ENCODE assay signal across 1 cellular context in genomic region chr22:37731804-37732471, GRCh38.
A peak's percentile ranks its signal among the peaks of the same experiment; 100 is the strongest.
TF ChIP-seq lines count a peak whose summit lies in the region.

No MANE protein-coding gene starts in this region.

TF ChIP-seq in HepG2, 621 proteins besides CTCF, POLR2A, EP300 and RAD21 (continued from another document and continues in another):
- no peak for TF ChIP-seq ZNF530 (CRISPR knock-in tag; IDR thresholded peaks at IDR 0.05; ENCODE audit: low read depth)
- no peak for TF ChIP-seq TMF1 (CRISPR knock-in tag; IDR thresholded peaks at IDR 0.05; ENCODE audit: low read depth)
- no peak; the same call in 1 of the 2 replicates for TF ChIP-seq ZSCAN31 (CRISPR knock-in tag; IDR thresholded peaks at IDR 0.05; ENCODE audit: low read depth)
- TF ChIP-seq ZBTB4 (CRISPR knock-in tag; IDR thresholded peaks at IDR 0.05; ENCODE audit: borderline replicate concordance) = no peak
- TF ChIP-seq THRA (CRISPR knock-in tag; IDR thresholded peaks at IDR 0.05; ENCODE audit: borderline replicate concordance) = no peak
- no peak for TF ChIP-seq MAFG (CRISPR knock-in tag; IDR thresholded peaks at IDR 0.05)
- TF ChIP-seq PCBP1 (IDR thresholded peaks at IDR 0.05; ENCODE audit: borderline replicate concordance, low read depth, low read length) = no peak
- no peak for TF ChIP-seq ZNF34 (CRISPR knock-in tag; IDR thresholded peaks at IDR 0.05; ENCODE audit: borderline replicate concordance)
- peak; percentile 99 for TF ChIP-seq ZNF644 (CRISPR knock-in tag; IDR thresholded peaks at IDR 0.05; ENCODE audit: low read depth)
- peak; percentile 52 for TF ChIP-seq LCORL (IDR thresholded peaks at IDR 0.05)
- TF ChIP-seq LCORL (CRISPR knock-in tag; IDR thresholded peaks at IDR 0.05) = no peak; the same call in 1 of the 2 replicates
- no peak for TF ChIP-seq NFRKB (IDR thresholded peaks at IDR 0.05)
- no peak for TF ChIP-seq ZNF17 (CRISPR knock-in tag; IDR thresholded peaks at IDR 0.05)
- TF ChIP-seq ZBTB33 (CRISPR knock-in tag; IDR thresholded peaks at IDR 0.05) = peak; percentile 7; the same call in 1 of the 2 replicates
- no peak for TF ChIP-seq DNMT3B (CRISPR knock-in tag; conservative IDR thresholded peaks at IDR 0.05)
- TF ChIP-seq ZNF136 (CRISPR knock-in tag; IDR thresholded peaks at IDR 0.05; ENCODE audit: low read depth) = no peak
- no peak for TF ChIP-seq RXRA (CRISPR knock-in tag; IDR thresholded peaks at IDR 0.05)
- no peak for TF ChIP-seq ZNF572 (CRISPR knock-in tag; IDR thresholded peaks at IDR 0.05)
- TF ChIP-seq ZFY (CRISPR knock-in tag; IDR thresholded peaks at IDR 0.05) = peak; percentile 93
- no peak for TF ChIP-seq ISX (CRISPR knock-in tag; conservative IDR thresholded peaks at IDR 0.05)
- TF ChIP-seq ZNF75D (CRISPR knock-in tag; IDR thresholded peaks at IDR 0.05; ENCODE audit: borderline replicate concordance) = no peak
- TF ChIP-seq ZNF329 (CRISPR knock-in tag; IDR thresholded peaks at IDR 0.05; ENCODE audit: low read depth) = no peak
- TF ChIP-seq ZNF589 (CRISPR knock-in tag; conservative IDR thresholded peaks at IDR 0.05) = no peak
- no peak for TF ChIP-seq CENPBD1 (CRISPR knock-in tag; IDR thresholded peaks at IDR 0.05; ENCODE audit: borderline replicate concordance, low read depth)
- TF ChIP-seq REXO4 (CRISPR knock-in tag; IDR thresholded peaks at IDR 0.05; ENCODE audit: borderline replicate concordance) = no peak
- no peak for TF ChIP-seq HDAC6 (IDR thresholded peaks at IDR 0.05; ENCODE audit: low read depth, low read length)
- no peak; the same call in 1 of the 2 replicates for TF ChIP-seq ARID2 (CRISPR knock-in tag; IDR thresholded peaks at IDR 0.05; ENCODE audit: borderline replicate concordance)
- peak; percentile 83 for TF ChIP-seq THAP11 (CRISPR knock-in tag; IDR thresholded peaks at IDR 0.05)
- TF ChIP-seq ATF5 (CRISPR knock-in tag; IDR thresholded peaks at IDR 0.05; ENCODE audit: low read depth) = no peak
- peak; percentile 65; the same call in 1 of the 2 replicates for TF ChIP-seq TFDP1 (CRISPR knock-in tag; IDR thresholded peaks at IDR 0.05; ENCODE audit: borderline replicate concordance)
- 0 out of 2 replicates have a peak, but pooled peaks have one; percentile 35 for TF ChIP-seq ZNF337 (CRISPR knock-in tag; IDR thresholded peaks at IDR 0.05; ENCODE audit: borderline replicate concordance, low read depth)
- peak; percentile 56 for TF ChIP-seq POLR2G (IDR thresholded peaks at IDR 0.05; ENCODE audit: low read depth, low read length)
- peak; percentile 66; the same call in 1 of the 2 replicates for TF ChIP-seq PPARG (CRISPR knock-in tag; conservative IDR thresholded peaks at IDR 0.05)
- no peak for TF ChIP-seq ZBTB40 (IDR thresholded peaks at IDR 0.05)
- TF ChIP-seq ZBTB40 (CRISPR knock-in tag; IDR thresholded peaks at IDR 0.05) = no peak
- no peak for TF ChIP-seq TRAFD1 (CRISPR knock-in tag; IDR thresholded peaks at IDR 0.05; ENCODE audit: borderline replicate concordance)
- no peak for TF ChIP-seq SRF (IDR thresholded peaks at IDR 0.05; ENCODE audit: low read depth, low read length)
- no peak for TF ChIP-seq STAT5B (CRISPR knock-in tag; IDR thresholded peaks at IDR 0.05)
- no peak for TF ChIP-seq MTERF4 (CRISPR knock-in tag; IDR thresholded peaks at IDR 0.05)
- TF ChIP-seq MTA1 (CRISPR knock-in tag; IDR thresholded peaks at IDR 0.05; ENCODE audit: borderline replicate concordance) = 0 out of 2 replicates have a peak, but pooled peaks have one; percentile 33
- no peak for TF ChIP-seq ZNF547 (CRISPR knock-in tag; IDR thresholded peaks at IDR 0.05)
